ENCODE assay signal across 10 cellular contexts in genomic region chr14:63893701-63894458, GRCh38. TPM values are rescaled to one million over a fixed set of nuclear protein-coding genes. Genes with fewer than 3 reads are reported as not detected.
DNase-seq lines count a peak whose midpoint lies in the region; ATAC-seq, FAIRE-seq and TF ChIP-seq lines count a peak whose summit lies in the region.
"Had no signal": no experiment of that assay in that cellular context is flagged by ENCODE, and none has a peak within 500 bp of the region (broad histone marks: within the 10 kb centered on the region; RNA-seq: fewer than 3 reads in every experiment).

No MANE protein-coding gene starts in this region.

- TF ChIP-seq EP300 in SK-N-SH (IDR thresholded peaks at IDR 0.05; ENCODE audit: borderline replicate concordance in 1 of 2, low read depth in 1 of 2, low read length in 1 of 2), result 0 out of 4 replicates have a peak, but pooled peaks of 1 of the 2 experiments have one; percentile 6

- no peak overlapping the region for H3K4me3 ChIP-seq in BJ (ENCODE audit: low read depth, low read length)
- H3K4me3 ChIP-seq in SK-N-SH (ENCODE audit: low read depth in 2 of 2, low read length in 1 of 2), result peak overlapping the region in 1 of 2 experiments; percentile 12; a peak in 2 of 4 replicates
- H3K4me3 ChIP-seq in pancreas, result no peak overlapping the region

- no peak for FAIRE-seq in pancreas (lab: Jason Lieb, UNC)

- peaks cover 33% of the 10 kb centered on the region for H3K4me1 Mint-ChIP-seq in T-helper 17 cell
- H3K4me1 Mint-ChIP-seq: memory B cell had no signal

- H3K27me3 Mint-ChIP-seq in T-helper 17 cell, result no peaks in the 10 kb centered on the region
- H3K27me3 Mint-ChIP-seq: memory B cell had no signal

- no peaks in the 10 kb centered on the region for H3K9me2 ChIP-seq in SK-N-SH

- no peak overlapping the region; the same call in 1 of the 2 replicates for H3K9ac ChIP-seq in SK-N-SH

- TF ChIP-seq RAD21 in SK-N-SH (IDR thresholded peaks at IDR 0.05; ENCODE audit: low read length), result no peak

- no peaks in the 10 kb centered on the region for H4K20me1 ChIP-seq in SK-N-SH (ENCODE audit: insufficient read depth)

- peak overlapping the region; percentile 73 for H3K4me2 ChIP-seq in SK-N-SH

- CTCF ChIA-PET in BJ (lab: Yijun Ruan, JAX), result no interaction called here
- CTCF ChIA-PET in SK-N-SH (lab: Yijun Ruan, JAX), result interaction anchor here (1.5 kb wide), 1 partner anchor 17 kb away, joined by 5 read pairs; no protein-coding TSS in a partner anchor

- no peak overlapping the region for H3K27ac Mint-ChIP-seq in T-helper 17 cell
- H3K27ac Mint-ChIP-seq: memory B cell had no signal

- H3K36me3 Mint-ChIP-seq in T-helper 17 cell (ENCODE audit: low read depth), result peaks cover 2% of the 10 kb centered on the region
- H3K36me3 Mint-ChIP-seq: memory B cell had no signal

- TF ChIP-seq CTCF in BJ (IDR thresholded peaks at IDR 0.05; ENCODE audit: insufficient read depth, low read depth, low read length), result no peak
- TF ChIP-seq CTCF in SK-N-SH (IDR thresholded peaks at IDR 0.05), result no peak
- TF ChIP-seq CTCF in foreskin keratinocyte (conservative IDR thresholded peaks at IDR 0.05), result no peak
- no peak for TF ChIP-seq CTCF in pancreas (IDR thresholded peaks at IDR 0.05)

- H3K27me3 ChIP-seq in BJ (ENCODE audit: control insufficient read depth, insufficient read depth, low read length), result no peaks in the 10 kb centered on the region
- no peaks in the 10 kb centered on the region for H3K27me3 ChIP-seq in SK-N-SH (ENCODE audit: insufficient read depth)
- no peaks in the 10 kb centered on the region for H3K27me3 ChIP-seq in foreskin keratinocyte
- H3K27me3 ChIP-seq in pancreas, result no peaks in the 10 kb centered on the region

- DNase-seq in BJ (ENCODE audit: low read depth), result peak; percentile 55
- no peak for DNase-seq in SK-N-SH
- no peak for DNase-seq in foreskin keratinocyte
- DNase-seq in pancreas, result peak in 4 of 6 donors; percentile 30 to 51 (median 43)
- DNase-seq in T-helper 17 cell, result no peak
- no peak for DNase-seq in NCI-H2081 (lab: John Stamatoyannopoulos, UW)
- DNase-seq: NCI-H1930 had no signal

- H3F3A ChIP-seq in SK-N-SH (replicated peaks; ENCODE audit: insufficient read depth), result peaks cover 36% of the 10 kb centered on the region

- peaks cover 21 to 39% of the 10 kb centered on the region in 2 experiments for H3K4me1 ChIP-seq in SK-N-SH (ENCODE audit: control insufficient read depth in 1 of 2, insufficient read depth in 2 of 2, low read depth in 1 of 2, low read length in 1 of 2)
- H3K4me1 ChIP-seq in foreskin keratinocyte, result peaks cover 36% of the 10 kb centered on the region
- H3K4me1 ChIP-seq in pancreas, result peaks cover 35 to 70% (median 55%) of the 10 kb centered on the region in 3 donors

- peak; percentile 32 for ATAC-seq in foreskin keratinocyte
- peak; percentile 64 to 78 (median 68) for ATAC-seq in pancreas
- no peak for ATAC-seq in GM19035 (IDR thresholded peaks at IDR 0.05; ENCODE audit: unreplicated experiment)
- ATAC-seq in T-helper 17 cell, result no peak
- no peak for ATAC-seq in GM19397 (IDR thresholded peaks at IDR 0.05; ENCODE audit: unreplicated experiment)

- peak overlapping the region; percentile 25 to 67 for H3K27ac ChIP-seq in SK-N-SH (ENCODE audit: low read depth in 2 of 2, low read length in 1 of 2)
- H3K27ac ChIP-seq in foreskin keratinocyte, result no peak overlapping the region
- H3K27ac ChIP-seq in pancreas, result peak overlapping the region in 3 of 4 donors; percentile 11 to 76 (median 62)

- H3K4me3 Mint-ChIP-seq in T-helper 17 cell, result no peak overlapping the region
- H3K4me3 Mint-ChIP-seq: memory B cell had no signal

- peaks cover 3% of the 10 kb centered on the region; the same call in 1 of the 2 replicates for H3K79me2 ChIP-seq in SK-N-SH (ENCODE audit: insufficient read depth)

- peak overlapping the region; percentile 38; the same call in 1 of the 2 replicates for H2AFZ ChIP-seq in SK-N-SH (ENCODE audit: low read depth)

- intact Hi-C loops in pancreas (cut with DNase I), result no loop called here

- WGBS in SK-N-SH (ENCODE audit: low lambda C conversion rate), result 34% methylated on average over 5 of the region's 5 CpGs
- 14 to 16% methylated on average over 5 of the region's 5 CpGs for WGBS in pancreas, 2 donors

- POLR2A ChIA-PET in BJ (lab: Charles Lee), result interaction anchor here (0.6 to 0.7 kb wide), 2 partner anchors 10 to 905 kb away, joined by 4 to 7 read pairs; no protein-coding TSS in a partner anchor
- POLR2A ChIA-PET in SK-N-SH (lab: Yijun Ruan, JAX), result no interaction called here

- H3K9me3 ChIP-seq in SK-N-SH (no peaks in the 10 kb centered on the region), pancreas (no peaks in the 10 kb centered on the region), T-helper 17 cell (ENCODE audit: control insufficient read depth, low read length, poor library complexity, severe bottlenecking) (no peaks in the 10 kb centered on the region)

- H3K36me3 ChIP-seq in BJ (ENCODE audit: control insufficient read depth, insufficient read depth, low read length) (no peaks in the 10 kb centered on the region), SK-N-SH (replicated peaks in 1 of 2; ENCODE audit: control insufficient read depth in 1 of 2, insufficient read depth in 2 of 2, low read length in 1 of 2) (no peaks in the 10 kb centered on the region), pancreas (no peaks in the 10 kb centered on the region)

TF ChIP-seq in SK-N-SH, 30 proteins besides CTCF, POLR2A, EP300 and RAD21:
- TF ChIP-seq CHD2 (IDR thresholded peaks at IDR 0.05; ENCODE audit: low read length, partially characterized antibody) (no peak), TCF12 (IDR thresholded peaks at IDR 0.05) (0 out of 2 replicates have a peak, but pooled peaks have one; percentile 20), MAX (IDR thresholded peaks at IDR 0.05; ENCODE audit: low read depth) (no peak), NFIC (IDR thresholded peaks at IDR 0.05; ENCODE audit: borderline replicate concordance) (peak; percentile 24), MEF2A (IDR thresholded peaks at IDR 0.05; ENCODE audit: borderline replicate concordance, low read depth) (no peak), ELF1 (IDR thresholded peaks at IDR 0.05) (no peak), POLR2AphosphoS5 (IDR thresholded peaks at IDR 0.05; ENCODE audit: low read depth, low read length) (no peak), YY1 (IDR thresholded peaks at IDR 0.05; ENCODE audit: low read depth) (no peak)

RNA-seq across cellular contexts. Expression of gene SYNE2, which starts 41.1 kb away (rescaled TPM):
- polyA plus RNA-seq in BJ (2011; rRNA removed) (3.7 and 5.2 TPM in 2 replicates), SK-N-SH (2012; rRNA removed) (6.5 and 7.1 TPM in 2 replicates), foreskin keratinocyte (5.2 and 6.9 TPM in 2 replicates), pancreas (10 to 100 TPM; 46.4 to 57.5 TPM)
- 12.9 and 15.5 TPM in 2 replicates for polyA minus RNA-seq in BJ (2011; rRNA and poly(A)+ RNA removed)
- polyA plus RNA-seq in SK-N-SH (2012; cell fraction: cytosol; rRNA removed), result 3.6 and 4.7 TPM in 2 replicates
- 18.8 and 21.3 TPM in 2 replicates for polyA plus RNA-seq in SK-N-SH (2012; cell fraction: nucleus; rRNA removed)
- total RNA-seq in foreskin keratinocyte (20.8 and 22.5 TPM in 2 replicates), pancreas (100 to 1,000 TPM in 1 of 6 donors, 10 to 100 TPM in 5; 45.2 to 103 (median 57.4) TPM), T-helper 17 cell (100 to 1,000 TPM; 206 to 223 TPM)

Comparison
In these comparisons a context has a peak if more than half of its experiments do, and no peak if none do; other contexts are left out.
1. DNase-seq: peak in BJ (single experiment) and pancreas (4 of 6); none in SK-N-SH (single experiment), foreskin keratinocyte (0 of 2), T-helper 17 cell (0 of 3) and NCI-H2081 (0 of 2).
2. ATAC-seq: peak in foreskin keratinocyte (single experiment) and pancreas (4 of 4); none in GM19035 (single experiment), T-helper 17 cell (single experiment) and GM19397 (single experiment).